20 cellular contexts compared by ENCODE assay signal in genomic region chr1:158274797-158275196, GRCh38. TPM values are rescaled to one million over a fixed set of nuclear protein-coding genes. Genes with fewer than 3 reads are reported as not detected.
DNase-seq lines count a peak whose midpoint lies in the region; ATAC-seq lines count a peak whose summit lies in the region.
"Had no signal": no experiment of that assay in that cellular context is flagged by ENCODE, and none has a peak within 500 bp of the region (broad histone marks: within the 10 kb centered on the region; RNA-seq: fewer than 3 reads in every experiment).

No MANE protein-coding gene starts in this region.

- H3K4me1 Mint-ChIP-seq in activated T-helper 17 cell treated with anti-CD3 and anti-CD28 coated beads, Interleukin-2, amount 50 U/mL, for 72 hours: no peaks in the 10 kb centered on the region

- DNase-seq in NCI-H510A treated with DMSO at 0.1 percent for 48 hours (lab: John Stamatoyannopoulos, UW) (peak; percentile 15), NCI-H510A (lab: John Stamatoyannopoulos, UW) (no peak), renal cortical epithelial cell (ENCODE audit: low read depth) (peak; percentile 7), DMS 273 (lab: John Stamatoyannopoulos, UW; ENCODE audit: unreplicated experiment) (no peak)
- DNase-seq in activated naive CD4-positive, alpha-beta T cell treated with Interleukin-2 at 50 U/mL for 16 hours: no peak
- DNase-seq: activated CD4-positive, alpha-beta T cell treated with anti-CD3 and anti-CD28 coated beads, Interleukin-2, amount 50 U/mL, for 1 hour; activated T-cell treated with anti-CD3 and anti-CD28 coated beads, Interleukin-2, amount 50 U/mL, for 4 hours; GOT3; mesendoderm; NCI-H1436 treated with DMSO at 0.1 percent for 48 hours; NCI-H524 treated with DMSO at 0.1 percent for 48 hours; substantia nigra; T-helper 2 cell had no signal

- H3K9me3 Mint-ChIP-seq in activated T-helper 17 cell treated with anti-CD3 and anti-CD28 coated beads, Interleukin-2, amount 50 U/mL, for 72 hours: no peaks in the 10 kb centered on the region
- H3K9me3 Mint-ChIP-seq: activated T-cell treated with anti-CD3 and anti-CD28 coated beads, Interleukin-2, amount 50 U/mL, for 4 hours had no signal

- no peak overlapping the region for H3K27ac Mint-ChIP-seq in activated T-helper 17 cell treated with anti-CD3 and anti-CD28 coated beads, Interleukin-2, amount 50 U/mL, for 72 hours

- no peak overlapping the region for H3K4me3 Mint-ChIP-seq in activated T-helper 17 cell treated with anti-CD3 and anti-CD28 coated beads, Interleukin-2, amount 50 U/mL, for 72 hours
- H3K4me3 Mint-ChIP-seq: activated T-cell treated with anti-CD3 and anti-CD28 coated beads, Interleukin-2, amount 50 U/mL, for 4 hours had no signal

- peaks cover 3% of the 10 kb centered on the region for H3K27me3 Mint-ChIP-seq in activated T-helper 17 cell treated with anti-CD3 and anti-CD28 coated beads, Interleukin-2, amount 50 U/mL, for 72 hours

- ATAC-seq in HG02678 (IDR thresholded peaks at IDR 0.05; ENCODE audit: unreplicated experiment) (peak; percentile 65), HG03571 (IDR thresholded peaks at IDR 0.05; ENCODE audit: unreplicated experiment) (peak; percentile 55)
- ATAC-seq in activated T-helper 17 cell treated with anti-CD3 and anti-CD28 coated beads, Interleukin-2, amount 50 U/mL, for 72 hours (replicated peaks): no peak
- ATAC-seq: activated T-cell treated with anti-CD3 and anti-CD28 coated beads, Interleukin-2, amount 50 U/mL, for 4 hours had no signal

- no peaks in the 10 kb centered on the region for H3K36me3 Mint-ChIP-seq in activated T-helper 17 cell treated with anti-CD3 and anti-CD28 coated beads, Interleukin-2, amount 50 U/mL, for 72 hours (ENCODE audit: low read depth)

RNA-seq across cellular contexts. Expression of gene CD1C, which starts 14.9 kb away (rescaled TPM):
- not detected in 2 replicates for total RNA-seq in renal cortical epithelial cell
- not detected for total RNA-seq in activated T-helper 17 cell treated with anti-CD3 and anti-CD28 coated beads, Interleukin-2, amount 50 U/mL, for 72 hours
- total RNA-seq: chondrocyte, osteocyte, RPMI7951, smooth muscle cell had no signal

RNA-seq across cellular contexts. Expression of gene CD1A, which starts 20.6 kb away (rescaled TPM):
- total RNA-seq in renal cortical epithelial cell: not detected in 2 replicates
- total RNA-seq in activated T-helper 17 cell treated with anti-CD3 and anti-CD28 coated beads, Interleukin-2, amount 50 U/mL, for 72 hours: not detected
- total RNA-seq: activated T-cell treated with anti-CD3 and anti-CD28 coated beads, Interleukin-2, amount 50 U/mL, for 4 hours; chondrocyte; osteocyte; RPMI7951; smooth muscle cell had no signal

RNA-seq across cellular contexts. Expression of gene CD1B, which starts 56.5 kb away (rescaled TPM):
- not detected in 2 replicates for total RNA-seq in renal cortical epithelial cell
- total RNA-seq in activated T-helper 17 cell treated with anti-CD3 and anti-CD28 coated beads, Interleukin-2, amount 50 U/mL, for 72 hours: not detected
- total RNA-seq: activated T-cell treated with anti-CD3 and anti-CD28 coated beads, Interleukin-2, amount 50 U/mL, for 4 hours; chondrocyte; osteocyte; RPMI7951; smooth muscle cell had no signal

Comparison
In these comparisons a context has a peak if more than half of its experiments do, and no peak if none do; other contexts are left out.
1. DNase-seq: peak in NCI-H510A treated with DMSO at 0.1 percent for 48 hours (single experiment) and renal cortical epithelial cell (single experiment); none in NCI-H510A (single experiment), DMS 273 (single experiment) and activated naive CD4-positive, alpha-beta T cell treated with Interleukin-2 at 50 U/mL for 16 hours (single experiment).